ENCODE assay signal across 19 cellular contexts in the genomic region with DNA sequence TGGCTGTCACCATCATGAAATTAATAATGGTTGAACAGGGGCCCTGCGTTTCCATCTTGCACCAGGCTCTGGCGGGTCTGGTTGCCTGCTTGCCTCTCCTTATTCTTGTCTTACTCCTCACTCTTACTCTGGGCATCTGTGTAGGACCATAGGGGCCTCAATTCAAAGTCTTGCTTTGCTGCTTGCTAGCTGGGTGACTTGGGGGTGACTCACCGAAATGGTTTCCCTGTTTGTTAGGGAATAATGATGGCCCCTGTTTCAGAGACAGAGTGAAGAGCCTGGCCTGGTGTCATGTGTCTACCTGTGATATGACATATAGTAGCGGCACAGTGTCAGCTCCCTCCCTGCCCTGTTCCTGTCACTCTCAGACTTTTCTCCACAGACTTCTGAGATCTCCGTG. TPM values are rescaled to one million over a fixed set of nuclear protein-coding genes. Genes with fewer than 3 reads are reported as not detected.
A peak's percentile ranks its signal among the peaks of the same experiment; 100 is the strongest.
DNase-seq lines count a peak whose midpoint lies in the region; ATAC-seq and TF ChIP-seq lines count a peak whose summit lies in the region.
"Had no signal": no experiment of that assay in that cellular context is flagged by ENCODE, and none has a peak within 500 bp of the region (broad histone marks: within the 10 kb centered on the region; RNA-seq: fewer than 3 reads in every experiment).

No MANE protein-coding gene starts in this region.

- 82% methylated on average over 4 of the region's 5 CpGs for WGBS in SK-N-SH (ENCODE audit: low lambda C conversion rate)

- H3K4me1 Mint-ChIP-seq in HFFc6 (ENCODE audit: low read depth): peaks cover 57% of the 10 kb centered on the region
- H3K4me1 Mint-ChIP-seq in brain: peaks cover 74% of the 10 kb centered on the region

- 0 out of 2 replicates have a peak overlapping the region, but pooled peaks have one; percentile 15 for H3K4me2 ChIP-seq in SK-N-SH
- no peak overlapping the region for H3K4me2 ChIP-seq in osteoblast (ENCODE audit: insufficient read depth, low read length)

- H3K27ac ChIP-seq in SK-N-SH (ENCODE audit: low read depth in 2 of 2, low read length in 1 of 2) (peak overlapping the region in 1 of 2 experiments; percentile 98; a peak in 2 of 4 replicates), osteoblast (ENCODE audit: low read depth, low read length) (peak overlapping the region; percentile 71)
- H3K27ac ChIP-seq: Peyer's patch, right lobe of liver had no signal

- H3K4me3 ChIP-seq in SK-N-SH (ENCODE audit: low read depth in 2 of 2, low read length in 1 of 2) (no peak overlapping the region), osteoblast (ENCODE audit: insufficient read depth, low read length) (no peak overlapping the region)
- H3K4me3 ChIP-seq: Peyer's patch, right lobe of liver, upper lobe of left lung had no signal

- H3K36me3 ChIP-seq in SK-N-SH (replicated peaks in 1 of 2; ENCODE audit: control insufficient read depth in 1 of 2, insufficient read depth in 2 of 2, low read length in 1 of 2) (no peaks in the 10 kb centered on the region), osteoblast (ENCODE audit: insufficient read depth, low read length) (no peaks in the 10 kb centered on the region)
- H3K36me3 ChIP-seq: right lobe of liver had no signal

- H3K9me3 ChIP-seq in SK-N-SH (no peaks in the 10 kb centered on the region), osteoblast (ENCODE audit: low read depth, low read length) (no peaks in the 10 kb centered on the region)
- H3K9me3 ChIP-seq: Peyer's patch, right lobe of liver, upper lobe of left lung had no signal

- no peak for DNase-seq in SK-N-SH
- peak; percentile 33 for DNase-seq in HFFc6
- DNase-seq in osteoblast (ENCODE audit: insufficient read length, low spot score, missing footprints): peak; percentile 84
- no peak for DNase-seq in OCI-M1 (lab: John Stamatoyannopoulos, UW)
- DNase-seq in NCI-H1105 (lab: John Stamatoyannopoulos, UW): no peak
- DNase-seq: activated effector memory CD4-positive, alpha-beta T cell treated with Interleukin-2 at 50 U/mL for 16 hours; GF-D8; NCI-H226; Peyer's patch; right lobe of liver; stimulated activated CD4-positive, alpha-beta T cell treated with anti-CD3 and anti-CD28 coated beads, Interleukin-2, amount 100 ng/mL, for 48 hours; T-cell; upper lobe of left lung had no signal

- TF ChIP-seq RAD21 in SK-N-SH (IDR thresholded peaks at IDR 0.05; ENCODE audit: low read length): no peak

- H3K79me2 ChIP-seq in SK-N-SH (ENCODE audit: insufficient read depth) (no peaks in the 10 kb centered on the region), osteoblast (ENCODE audit: insufficient read depth, low read length) (no peaks in the 10 kb centered on the region)

- H4K20me1 ChIP-seq in SK-N-SH (ENCODE audit: insufficient read depth) (no peaks in the 10 kb centered on the region), osteoblast (ENCODE audit: insufficient read depth, low read length) (no peaks in the 10 kb centered on the region)

- H3K9me2 ChIP-seq in SK-N-SH: no peaks in the 10 kb centered on the region

- H3K27ac Mint-ChIP-seq in HFFc6: peak overlapping the region; percentile 92
- peak overlapping the region in 4 of 5 experiments; percentile 75 to 89 (median 84) for H3K27ac Mint-ChIP-seq in brain
- H3K27ac Mint-ChIP-seq: nephron, T-cell had no signal

- CTCF ChIA-PET in SK-N-SH (lab: Yijun Ruan, JAX): interaction anchor here (0.6 to 2.0 kb wide), 8 partner anchors 11 to 743 kb away, joined by 3 to 11 read pairs (median 4); no protein-coding TSS in a partner anchor

- H3K36me3 Mint-ChIP-seq in HFFc6 (ENCODE audit: low read depth) (peaks cover 10% of the 10 kb centered on the region), brain (peaks cover 20% of the 10 kb centered on the region)

- ATAC-seq in SK-N-SH treated with all-trans-retinoic acid at 6 μM for 48 hours: no peak; the same call in 2 of the 3 replicates
- no peak for ATAC-seq in GM21381 (IDR thresholded peaks at IDR 0.05; ENCODE audit: unreplicated experiment)
- ATAC-seq: activated CD4-positive, CD25-positive, alpha-beta regulatory T cell treated with anti-CD3 and anti-CD28 coated beads, Interleukin-2, amount 50 U/mL, for 24 hours; HepG2; T-cell had no signal

- H3F3A ChIP-seq in SK-N-SH (replicated peaks; ENCODE audit: insufficient read depth): no peaks in the 10 kb centered on the region

- no peak for TF ChIP-seq CTCF in SK-N-SH (IDR thresholded peaks at IDR 0.05)
- no peak for TF ChIP-seq CTCF in HFFc6 (IDR thresholded peaks at IDR 0.05)
- TF ChIP-seq CTCF in brain (conservative IDR thresholded peaks at IDR 0.05): no peak
- TF ChIP-seq CTCF in osteoblast (IDR thresholded peaks at IDR 0.05; ENCODE audit: extremely low read depth, low read depth, low read length): no peak

- no peaks in the 10 kb centered on the region for H3K9me3 Mint-ChIP-seq in HFFc6
- peaks cover 0 to 8% (median 0%) of the 10 kb centered on the region in 5 experiments for H3K9me3 Mint-ChIP-seq in brain
- H3K9me3 Mint-ChIP-seq: nephron, T-cell had no signal

- no peak for TF ChIP-seq EP300 in SK-N-SH (IDR thresholded peaks at IDR 0.05; ENCODE audit: borderline replicate concordance in 1 of 2, low read depth in 1 of 2, low read length in 1 of 2)

- H3K4me1 ChIP-seq in SK-N-SH (ENCODE audit: control insufficient read depth in 1 of 2, insufficient read depth in 2 of 2, low read depth in 1 of 2, low read length in 1 of 2) (peaks cover 0 to 57% of the 10 kb centered on the region in 2 experiments; a peak in 2 of 4 replicates), osteoblast (ENCODE audit: insufficient read depth, low read length) (peaks cover 31% of the 10 kb centered on the region)
- H3K4me1 ChIP-seq: right lobe of liver had no signal

- POLR2A ChIA-PET in SK-N-SH (lab: Yijun Ruan, JAX): interaction anchor here (1.0 kb wide), 1 partner anchor 104 kb away, joined by 3 read pairs; no protein-coding TSS in a partner anchor

- H2AFZ ChIP-seq in SK-N-SH (ENCODE audit: low read depth) (peak overlapping the region; percentile 66; the same call in 1 of the 2 replicates), osteoblast (ENCODE audit: low read length) (peak overlapping the region; percentile 16)

- H3K4me3 Mint-ChIP-seq in HFFc6: peak overlapping the region; percentile 28; the same call in 1 of the 2 replicates
- H3K4me3 Mint-ChIP-seq in brain: peak overlapping the region in 1 of 5 experiments; percentile 37
- H3K4me3 Mint-ChIP-seq: nephron, T-cell had no signal

- H3K27me3 Mint-ChIP-seq in HFFc6 (ENCODE audit: insufficient read depth) (peaks cover 2% of the 10 kb centered on the region; the same call in 1 of the 2 replicates), brain (no peaks in the 10 kb centered on the region)
- H3K27me3 Mint-ChIP-seq: T-cell had no signal

- no peaks in the 10 kb centered on the region for H3K27me3 ChIP-seq in SK-N-SH (ENCODE audit: insufficient read depth)
- H3K27me3 ChIP-seq in osteoblast (ENCODE audit: insufficient read depth, low read length): no peaks in the 10 kb centered on the region
- H3K27me3 ChIP-seq: Peyer's patch, right lobe of liver, upper lobe of left lung had no signal

- H3K9ac ChIP-seq in SK-N-SH: no peak overlapping the region

TF ChIP-seq in SK-N-SH, 30 proteins besides CTCF, POLR2A, EP300 and RAD21 (continues in another document):
- TF ChIP-seq ELF1 (IDR thresholded peaks at IDR 0.05) (no peak), SIN3A (IDR thresholded peaks at IDR 0.05; ENCODE audit: borderline replicate concordance, low read depth, low read length) (no peak)
- TF ChIP-seq, protein P1, sequence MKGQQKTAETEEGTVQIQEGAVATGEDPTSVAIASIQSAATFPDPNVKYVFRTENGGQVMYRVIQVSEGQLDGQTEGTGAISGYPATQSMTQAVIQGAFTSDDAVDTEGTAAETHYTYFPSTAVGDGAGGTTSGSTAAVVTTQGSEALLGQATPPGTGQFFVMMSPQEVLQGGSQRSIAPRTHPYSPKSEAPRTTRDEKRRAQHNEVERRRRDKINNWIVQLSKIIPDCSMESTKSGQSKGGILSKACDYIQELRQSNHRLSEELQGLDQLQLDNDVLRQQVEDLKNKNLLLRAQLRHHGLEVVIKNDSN (IDR thresholded peaks at IDR 0.05; ENCODE audit: borderline replicate concordance, low read depth): no peak

TF ChIP-seq in SK-N-SH treated with all-trans-retinoic acid at 6 μM for 48 hours, 23 proteins besides CTCF, POLR2A, EP300 and RAD21:
- no peak for TF ChIP-seq BACH2 (CRISPR knock-in tag; IDR thresholded peaks at IDR 0.05; ENCODE audit: borderline replicate concordance)
- TF ChIP-seq TOX (CRISPR knock-in tag; IDR thresholded peaks at IDR 0.05; ENCODE audit: borderline replicate concordance): no peak
- no peak for TF ChIP-seq ZFP3 (CRISPR knock-in tag; IDR thresholded peaks at IDR 0.05)

RNA-seq across cellular contexts. Expression of gene KCNC4, which starts 24.6 kb away (rescaled TPM):
- 0.37 and 0.51 TPM in 2 replicates for polyA plus RNA-seq in SK-N-SH (2012; rRNA removed)
- 0.21 and 0.35 TPM in 2 replicates for polyA plus RNA-seq in SK-N-SH (2012; cell fraction: cytosol; rRNA removed)
- polyA plus RNA-seq in SK-N-SH (2012; cell fraction: nucleus; rRNA removed): 1.2 and 1.6 TPM in 2 replicates
- total RNA-seq in HFFc6 (2021; fragmentation: NEBNext Ultra II Directional; extraction: Animal tissue kit (Norgen Biotek cat#: 25700)): 10 to 100 TPM in 4 of 6 experiments, 1 to 10 TPM in 2; 8.8 to 22.6 (median 11.2) TPM
- polyA plus RNA-seq in brain (ENCODE audit: insufficient read depth, low read depth, low replicate concordance): 7.4 TPM
- total RNA-seq in osteoblast: 1.4 and 1.5 TPM in 2 replicates

Comparison
In these comparisons a context has a peak if more than half of its experiments do, and no peak if none do; other contexts are left out.
1. DNase-seq: peak in HFFc6 (single experiment) and osteoblast (single experiment); none in SK-N-SH (single experiment), OCI-M1 (single experiment) and NCI-H1105 (single experiment).